Comparison of ENCODE assay signal across 27 cellular contexts in the genomic region with DNA sequence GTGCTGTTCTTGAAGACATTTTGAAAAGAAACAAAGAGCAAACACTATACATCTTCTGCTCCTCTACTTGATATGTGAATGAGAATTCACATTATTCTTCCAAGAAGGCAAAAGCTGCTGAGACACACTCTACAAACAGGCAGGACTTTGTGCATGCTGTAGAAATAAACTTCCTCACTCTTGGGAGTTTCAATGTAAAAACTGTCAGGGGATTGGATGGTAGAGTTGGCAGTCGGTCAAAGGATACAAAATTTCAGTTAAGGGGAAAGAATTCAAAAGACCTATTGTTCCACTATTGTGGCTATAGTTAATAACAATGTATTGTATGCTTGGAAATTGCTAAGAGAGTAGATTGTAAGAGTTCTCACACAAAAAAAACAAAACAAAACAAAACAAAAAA.
"Had no signal": no experiment of that assay in that cellular context is flagged by ENCODE, and none has a peak within 500 bp of the region (broad histone marks: within the 10 kb centered on the region; RNA-seq: fewer than 3 reads in every experiment).

No MANE protein-coding gene starts in this region.

- H3K4me2 ChIP-seq: hepatocyte had no signal

- ATAC-seq: gastrocnemius medialis; naive thymus-derived CD4-positive, alpha-beta T cell; pancreas; right cardiac atrium had no signal

- DNase-seq: activated CD4-positive, alpha-beta T cell treated with anti-CD3 and anti-CD28 coated beads for 4 hours; activated CD4-positive, alpha-beta T cell treated with anti-CD3 and anti-CD28 coated beads, Interleukin-2, amount 50 U/mL, for 4 hours; activated CD4-positive, CD25-positive, alpha-beta regulatory T cell; activated CD8-positive, alpha-beta memory T cell treated with anti-CD3 and anti-CD28 coated beads for 24 hours; activated effector memory CD4-positive, alpha-beta T cell treated with anti-CD3 and anti-CD28 coated beads, Interleukin-2, amount 50 U/mL, for 16 hours; activated naive CD4-positive, alpha-beta T cell treated with anti-CD3 and anti-CD28 coated beads for 36 hours; activated naive CD8-positive, alpha-beta T cell treated with anti-CD3 and anti-CD28 coated beads for 36 hours; adrenal gland; aorta; brain microvascular endothelial cell; caudate nucleus; cortex of kidney; gastrocnemius medialis; glutamatergic neuron; islet precursor cell; left ventricle myocardium inferior; naive thymus-derived CD4-positive, alpha-beta T cell; nucleus accumbens; pancreas; right cardiac atrium; stimulated activated CD4-positive, alpha-beta T cell treated with anti-CD3 and anti-CD28 coated beads, Interleukin-15, amount 100 ng/mL, for 24 hours; stimulated activated naive CD4-positive, alpha-beta T cell had no signal

- H2AFZ ChIP-seq: hepatocyte had no signal

- H3K27me3 ChIP-seq: adrenal gland, brain microvascular endothelial cell, esophagus muscularis mucosa, gastrocnemius medialis, hepatocyte, pancreas, suprapubic skin, tibial nerve had no signal

- H3K27ac ChIP-seq: adrenal gland, brain microvascular endothelial cell, esophagus muscularis mucosa, gastrocnemius medialis, hepatocyte, left ventricle myocardium inferior, pancreas, suprapubic skin, tibial nerve had no signal

- H3K4me1 ChIP-seq: adrenal gland, esophagus muscularis mucosa, gastrocnemius medialis, left ventricle myocardium inferior, pancreas, suprapubic skin, tibial nerve had no signal

- H3K4me3 ChIP-seq: adrenal gland, esophagus muscularis mucosa, gastrocnemius medialis, hepatocyte, left ventricle myocardium inferior, lung, pancreas, suprapubic skin, tibial nerve had no signal

- H3K36me3 ChIP-seq: adrenal gland, brain microvascular endothelial cell, esophagus muscularis mucosa, gastrocnemius medialis, left ventricle myocardium inferior, pancreas, suprapubic skin, tibial nerve had no signal

- H3K9me3 ChIP-seq: adrenal gland, gastrocnemius medialis, pancreas, suprapubic skin had no signal
